ENCODE assay signal across 26 cellular contexts in the genomic region with DNA sequence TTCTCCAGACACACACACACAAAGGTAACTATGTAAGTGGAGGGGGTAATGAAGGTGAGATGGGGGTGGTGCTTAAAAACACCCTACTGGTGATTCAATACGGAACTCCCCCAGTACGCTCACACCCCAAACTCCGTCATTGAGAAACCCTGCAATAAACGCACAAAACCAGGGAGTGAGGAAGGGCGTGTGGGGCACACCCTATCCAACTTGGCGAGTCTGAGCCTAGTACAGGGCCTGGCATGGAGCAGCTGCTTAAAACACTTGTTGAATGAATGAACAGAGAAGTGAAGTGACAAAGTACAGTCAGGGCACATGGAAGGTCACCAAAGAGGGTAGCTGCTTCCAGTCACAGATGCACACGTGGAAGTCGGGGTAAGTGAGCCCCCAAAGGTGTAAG.
"Had no signal": no experiment of that assay in that cellular context is flagged by ENCODE, and none has a peak within 500 bp of the region (broad histone marks: within the 10 kb centered on the region; RNA-seq: fewer than 3 reads in every experiment).

No MANE protein-coding gene starts in this region.

- H3K36me3 ChIP-seq: heart right ventricle, left lung, lower lobe of right lung, pancreas, prostate gland, tibial artery, WERI-Rb-1 had no signal

- H3K4me1 ChIP-seq: left lung, pancreas, prostate gland had no signal

- H3K27ac ChIP-seq: heart right ventricle, left lung, lower lobe of right lung, pancreas, prostate gland, stomach, tibial artery, WERI-Rb-1 had no signal

- ATAC-seq: activated CD4-positive, CD25-positive, alpha-beta regulatory T cell treated with anti-CD3 and anti-CD28 coated beads, Interleukin-2, amount 50 U/mL, for 24 hours; activated naive CD8-positive, alpha-beta T cell treated with anti-CD3 and anti-CD28 coated beads, Interleukin-2, amount 50 U/mL, for 24 hours; heart right ventricle; left lung; lower lobe of right lung; pancreas; sciatic nerve; stimulated activated naive B cell treated with anti-CD40 and anti-IgM and Interleukin-4, amounts not matched to agents 10 μg/mL and 1 μg/mL and 100 μg/mL, for 72 hours; T-helper 17 cell had no signal

- H3K9me3 ChIP-seq: heart right ventricle, left lung, lower lobe of right lung, pancreas, prostate gland, stomach, tibial artery had no signal

- H3K27me3 ChIP-seq: heart right ventricle, left lung, pancreas, stomach, tibial artery had no signal

- H3K4me3 ChIP-seq: heart right ventricle, left lung, lower lobe of right lung, pancreas, prostate gland, smooth muscle cell, stomach, tibial artery had no signal

- DNase-seq: activated CD4-positive, alpha-beta T cell treated with anti-CD3 and anti-CD28 coated beads for 48 hours; activated CD4-positive, alpha-beta T cell treated with anti-CD3 and anti-CD28 coated beads, Interleukin-2, amount 50 U/mL, for 48 hours; activated CD8-positive, alpha-beta memory T cell treated with anti-CD3 and anti-CD28 coated beads for 24 hours; activated naive CD8-positive, alpha-beta T cell treated with anti-CD3 and anti-CD28 coated beads, Interleukin-2, amount 50 U/mL, for 24 hours; effector CD8-positive, alpha-beta T cell; foreskin fibroblast; heart right ventricle; kidney glomerular epithelial cell; left lung; lower lobe of right lung; mesendoderm; nucleus accumbens; pancreas; retina; stimulated activated CD4-positive, alpha-beta T cell treated with anti-CD3 and anti-CD28 coated beads, Interleukin-1b, Interleukin-23, amount 100 ng/mL, for 48 hours; stimulated activated CD4-positive, alpha-beta T cell treated with anti-CD3 and anti-CD28 coated beads, Interleukin-4, amount 100 ng/mL, for 4 hours; stimulated activated naive B cell treated with anti-CD40 and anti-IgM and Interleukin-4, amounts not matched to agents 10 μg/mL and 1 μg/mL and 100 μg/mL, for 72 hours; stomach; T-helper 17 cell; T1000; WERI-Rb-1 had no signal
